Comparison of ENCODE assay signal across 9 cellular contexts in the genomic region with DNA sequence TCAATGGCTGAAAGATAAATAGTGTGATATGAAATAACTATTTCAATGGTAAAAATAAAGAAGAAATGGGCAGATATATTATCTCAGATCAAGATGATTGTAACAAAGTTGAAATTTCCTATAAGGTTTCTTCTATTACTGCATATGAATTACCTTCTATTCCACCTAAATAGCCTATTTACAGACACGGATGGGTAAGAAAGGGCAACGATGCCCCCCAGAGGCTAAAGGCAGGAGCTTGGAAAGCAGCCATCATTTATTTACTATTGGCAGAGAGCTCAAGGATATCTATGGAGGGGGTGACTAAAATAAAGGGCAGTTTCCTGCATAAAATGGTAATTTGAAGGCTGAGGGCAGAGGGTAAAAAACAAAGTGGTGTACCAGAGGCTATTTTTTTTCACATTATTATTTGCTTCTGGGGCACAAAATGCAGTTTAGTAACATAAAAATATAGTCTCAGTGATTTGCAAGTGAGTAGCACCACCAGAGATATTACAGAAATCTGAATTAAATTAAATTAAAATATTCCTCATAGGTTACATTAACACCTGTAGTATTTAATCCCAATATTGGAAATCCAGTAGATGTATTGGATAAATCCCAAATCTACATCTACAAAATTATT.
DNase-seq lines count a peak whose midpoint lies in the region; ATAC-seq and TF ChIP-seq lines count a peak whose summit lies in the region.
"Had no signal": no experiment of that assay in that cellular context is flagged by ENCODE, and none has a peak within 500 bp of the region (broad histone marks: within the 10 kb centered on the region; RNA-seq: fewer than 3 reads in every experiment).

No MANE protein-coding gene starts in this region.

- H3K27me3 ChIP-seq in CD8-positive, alpha-beta T cell (ENCODE audit: insufficient read depth, low read length) = no peaks in the 10 kb centered on the region

- POLR2A ChIA-PET in CD8-positive, alpha-beta T cell (lab: Charles Lee) = no interaction called here
- POLR2A ChIA-PET in activated CD4-positive, alpha-beta memory T cell treated with anti-CD3 and anti-CD28 coated beads, Interleukin-2, amount 10 ng/mL, durations not matched to agents 7 days and 5 days (lab: Charles Lee) = no interaction called here

- peak; percentile 57 for ATAC-seq in CD8-positive, alpha-beta T cell
- ATAC-seq in GM21447 (IDR thresholded peaks at IDR 0.05; ENCODE audit: unreplicated experiment) (no peak), HG02840 (IDR thresholded peaks at IDR 0.05; ENCODE audit: low FRiP score, unreplicated experiment) (no peak)

- H3K9me3 Mint-ChIP-seq in CD8-positive, alpha-beta T cell = no peaks in the 10 kb centered on the region
- no peaks in the 10 kb centered on the region for H3K9me3 Mint-ChIP-seq in activated CD4-positive, alpha-beta memory T cell treated with anti-CD3 and anti-CD28 coated beads, Interleukin-2, amount 10 ng/mL, durations not matched to agents 7 days and 5 days
- H3K9me3 Mint-ChIP-seq: T-helper 1 cell treated with Interleukin-12 subunit alpha and Interleukin-12 subunit beta and Interleukin-4 antibody, amounts not matched to agents 30 μg/mL and 1 μg/mL, for 36 hours had no signal

- peak; percentile 1 to 50 (median 29) for DNase-seq in CD8-positive, alpha-beta T cell
- DNase-seq in H4 (ENCODE audit: low spot score) = peak; percentile 71
- peak; percentile 44 for DNase-seq in NCI-H748 (lab: John Stamatoyannopoulos, UW; ENCODE audit: unreplicated experiment)
- DNase-seq in activated CD4-positive, alpha-beta memory T cell treated with anti-CD3 and anti-CD28 coated beads, Interleukin-2, amount 10 ng/mL, durations not matched to agents 7 days and 5 days = peak; percentile 38
- DNase-seq in fibroblast of peridontal ligament (ENCODE audit: extremely low read depth) = peak; percentile 78
- DNase-seq in renal cortical epithelial cell (ENCODE audit: low read depth) = peak; percentile 74

- H3K27ac Mint-ChIP-seq in CD8-positive, alpha-beta T cell = no peak overlapping the region
- H3K27ac Mint-ChIP-seq in activated CD4-positive, alpha-beta memory T cell treated with anti-CD3 and anti-CD28 coated beads, Interleukin-2, amount 10 ng/mL, durations not matched to agents 7 days and 5 days = no peak overlapping the region
- H3K27ac Mint-ChIP-seq: T-helper 1 cell treated with Interleukin-12 subunit alpha and Interleukin-12 subunit beta and Interleukin-4 antibody, amounts not matched to agents 30 μg/mL and 1 μg/mL, for 36 hours had no signal

- H3K4me3 Mint-ChIP-seq in CD8-positive, alpha-beta T cell = no peak overlapping the region
- no peak overlapping the region for H3K4me3 Mint-ChIP-seq in activated CD4-positive, alpha-beta memory T cell treated with anti-CD3 and anti-CD28 coated beads, Interleukin-2, amount 10 ng/mL, durations not matched to agents 7 days and 5 days
- H3K4me3 Mint-ChIP-seq: T-helper 1 cell treated with Interleukin-12 subunit alpha and Interleukin-12 subunit beta and Interleukin-4 antibody, amounts not matched to agents 30 μg/mL and 1 μg/mL, for 36 hours had no signal

- H3K9me3 ChIP-seq in CD8-positive, alpha-beta T cell (ENCODE audit: low read length) = no peaks in the 10 kb centered on the region

- TF ChIP-seq CTCF in CD8-positive, alpha-beta T cell (IDR thresholded peaks at IDR 0.05) = peak; percentile 39

- H3K4me3 ChIP-seq in CD8-positive, alpha-beta T cell (ENCODE audit: low read depth, low read length) = no peak overlapping the region

- CTCF ChIA-PET in CD8-positive, alpha-beta T cell (lab: Charles Lee) = interaction anchor here (0.7 to 0.9 kb wide), 2 partner anchors 24 to 293 kb away, joined by 3 to 5 read pairs; no protein-coding TSS in a partner anchor
- CTCF ChIA-PET in activated CD4-positive, alpha-beta memory T cell treated with anti-CD3 and anti-CD28 coated beads, Interleukin-2, amount 10 ng/mL, durations not matched to agents 7 days and 5 days (lab: Charles Lee) = interaction anchor here (1.0 kb wide), 1 partner anchor 443 kb away, joined by 5 read pairs; no protein-coding TSS in a partner anchor

- intact Hi-C loops in CD8-positive, alpha-beta T cell (cut with DNase I, micrococcal nuclease) = loop anchor here (1.0 to 10.0 kb wide), 5 partner anchors 294 to 482 kb away; no protein-coding TSS in a partner anchor

- H3K4me1 Mint-ChIP-seq in CD8-positive, alpha-beta T cell (ENCODE audit: low read depth) = no peaks in the 10 kb centered on the region
- H3K4me1 Mint-ChIP-seq in activated CD4-positive, alpha-beta memory T cell treated with anti-CD3 and anti-CD28 coated beads, Interleukin-2, amount 10 ng/mL, durations not matched to agents 7 days and 5 days = peaks cover 2% of the 10 kb centered on the region

- H3K27me3 Mint-ChIP-seq in CD8-positive, alpha-beta T cell (ENCODE audit: low read depth) = peaks cover 1% of the 10 kb centered on the region
- H3K27me3 Mint-ChIP-seq in activated CD4-positive, alpha-beta memory T cell treated with anti-CD3 and anti-CD28 coated beads, Interleukin-2, amount 10 ng/mL, durations not matched to agents 7 days and 5 days = peaks cover 16% of the 10 kb centered on the region

- no peak overlapping the region for H3K27ac ChIP-seq in CD8-positive, alpha-beta T cell (ENCODE audit: low read depth, low read length)

- no peaks in the 10 kb centered on the region for H3K36me3 ChIP-seq in CD8-positive, alpha-beta T cell (ENCODE audit: insufficient read depth, low read length)

- H3K4me1 ChIP-seq in CD8-positive, alpha-beta T cell (ENCODE audit: insufficient read depth, low read length) = no peaks in the 10 kb centered on the region

- H3K36me3 Mint-ChIP-seq in CD8-positive, alpha-beta T cell = no peaks in the 10 kb centered on the region
- no peaks in the 10 kb centered on the region for H3K36me3 Mint-ChIP-seq in activated CD4-positive, alpha-beta memory T cell treated with anti-CD3 and anti-CD28 coated beads, Interleukin-2, amount 10 ng/mL, durations not matched to agents 7 days and 5 days (ENCODE audit: low read depth)
